ENCODE assay signal across 22 cellular contexts in genomic region chr1:3971981-3972380, GRCh38.
"Had no signal": no experiment of that assay in that cellular context is flagged by ENCODE, and none has a peak within 500 bp of the region (broad histone marks: within the 10 kb centered on the region; RNA-seq: fewer than 3 reads in every experiment).

No MANE protein-coding gene starts in this region.

- DNase-seq: IMR-90, Kasumi-1, NCI-H1092, NCI-H1105 treated with DMSO at 0.1 percent for 48 hours, NCI-H1417 treated with DMSO at 0.1 percent for 48 hours, NCI-H187, NCI-H2029, NCI-H2081 treated with DMSO at 0.1 percent for 48 hours, NCI-H2171, NCI-H226, NCI-H446, NCI-H510A, NCI-H524 treated with DMSO at 0.1 percent for 48 hours, NCI-H69, NCI-H774, PC-3, SHP77, SK-N-SH, SW 1271, T-helper 1 cell had no signal

- H3K4me2 ChIP-seq: KMS-11, SK-N-SH had no signal

- H3K9me3 ChIP-seq: SK-N-SH had no signal

- H3K27ac ChIP-seq: KMS-11, RWPE1 had no signal

- H3K9ac ChIP-seq: KMS-11, SK-N-SH had no signal
